29 cellular contexts compared by ENCODE assay signal in genomic region chr17:40502716-40503115, GRCh38. TPM values are rescaled to one million over a fixed set of nuclear protein-coding genes. Genes with fewer than 3 reads are reported as not detected.
DNase-seq lines count a peak whose midpoint lies in the region; ATAC-seq, FAIRE-seq and TF ChIP-seq lines count a peak whose summit lies in the region.
"Had no signal": no experiment of that assay in that cellular context is flagged by ENCODE, and none has a peak within 500 bp of the region (broad histone marks: within the 10 kb centered on the region; RNA-seq: fewer than 3 reads in every experiment).

No MANE protein-coding gene starts in this region.

- peaks cover 4% of the 10 kb centered on the region for H3K27me3 Mint-ChIP-seq in activated naive CD8-positive, alpha-beta T cell treated with anti-CD3 and anti-CD28 coated beads, Interleukin-2, amount 50 U/mL, for 24 hours
- peaks cover 18% of the 10 kb centered on the region for H3K27me3 Mint-ChIP-seq in activated naive CD8-positive, alpha-beta T cell treated with anti-CD3 and anti-CD28 coated beads for 36 hours
- H3K27me3 Mint-ChIP-seq: CD4-positive, alpha-beta memory T cell had no signal

- FAIRE-seq in GM12878 (lab: Jason Lieb, UNC) = no peak

- no peaks in the 10 kb centered on the region for H3K9me3 Mint-ChIP-seq in activated naive CD8-positive, alpha-beta T cell treated with anti-CD3 and anti-CD28 coated beads, Interleukin-2, amount 50 U/mL, for 24 hours
- no peaks in the 10 kb centered on the region for H3K9me3 Mint-ChIP-seq in activated naive CD8-positive, alpha-beta T cell treated with anti-CD3 and anti-CD28 coated beads for 36 hours
- H3K9me3 Mint-ChIP-seq: CD4-positive, alpha-beta memory T cell; HFFc6; IgD-negative memory B cell had no signal

- H4K20me1 ChIP-seq in GM12878 (ENCODE audit: control insufficient read depth, insufficient read depth) = no peaks in the 10 kb centered on the region

- no peak for TF ChIP-seq EP300 in GM12878 (IDR thresholded peaks at IDR 0.05; ENCODE audit: borderline replicate concordance in 1 of 2, control insufficient read depth in 1 of 2, low read depth in 2 of 2, low read length in 2 of 2)

- SMC1A ChIA-PET in GM12878 (lab: Charles Lee; ENCODE audit: uncharacterized antibody, unreplicated experiment) = interaction anchor here (1.5 to 1.8 kb wide), 2 partner anchors 15 to 26 kb away, joined by 3 to 9 read pairs; no protein-coding TSS in a partner anchor

- RAD21 ChIA-PET in GM12878 (lab: Charles Lee; ENCODE audit: unreplicated experiment) = no interaction called here

- CTCF ChIA-PET in GM12878 (lab: Yijun Ruan, JAX) = interaction anchor here (1.0 to 1.1 kb wide), 2 partner anchors 21 to 45 kb away, joined by 3 to 5 read pairs; no protein-coding TSS in a partner anchor

- H3K27ac Mint-ChIP-seq in activated naive CD8-positive, alpha-beta T cell treated with anti-CD3 and anti-CD28 coated beads, Interleukin-2, amount 50 U/mL, for 24 hours = peak overlapping the region; percentile 36
- H3K27ac Mint-ChIP-seq in activated naive CD8-positive, alpha-beta T cell treated with anti-CD3 and anti-CD28 coated beads for 36 hours = no peak overlapping the region
- H3K27ac Mint-ChIP-seq: CD4-positive, alpha-beta memory T cell; GM23338; HFFc6 had no signal

- 30% methylated on average over 5 of the region's 5 CpGs for WGBS in GM12878 (ENCODE audit: insufficient coverage, insufficient replicate concordance, low lambda C conversion rate, missing lambda C conversion rate)

- no peak overlapping the region for H3K4me2 ChIP-seq in GM12878 (ENCODE audit: control insufficient read depth, insufficient read depth)
- H3K4me2 ChIP-seq: GM23338, KMS-11 had no signal

- TF ChIP-seq RAD21 in GM12878 (IDR thresholded peaks at IDR 0.05; ENCODE audit: insufficient read depth, low read depth, low read length) = no peak

- no TSS peak for BruUV-seq in GM12878 (replicated peaks; lab: Mats Ljungman, UMichigan)

- H3K79me2 ChIP-seq in GM12878 (ENCODE audit: control insufficient read depth, insufficient read depth, low read length) = no peaks in the 10 kb centered on the region

- H3K36me3 Mint-ChIP-seq in activated naive CD8-positive, alpha-beta T cell treated with anti-CD3 and anti-CD28 coated beads, Interleukin-2, amount 50 U/mL, for 24 hours (ENCODE audit: low read depth) = no peaks in the 10 kb centered on the region
- H3K36me3 Mint-ChIP-seq in activated naive CD8-positive, alpha-beta T cell treated with anti-CD3 and anti-CD28 coated beads for 36 hours = no peaks in the 10 kb centered on the region
- H3K36me3 Mint-ChIP-seq: CD4-positive, alpha-beta memory T cell; IgD-negative memory B cell had no signal

- ATAC-seq in activated naive CD8-positive, alpha-beta T cell treated with anti-CD3 and anti-CD28 coated beads, Interleukin-2, amount 50 U/mL, for 24 hours = no peak
- ATAC-seq in GM12878 (no peak), GM18505 (IDR thresholded peaks at IDR 0.05; ENCODE audit: unreplicated experiment) (no peak)
- ATAC-seq: GM23338 had no signal

- H3K4me1 Mint-ChIP-seq in activated naive CD8-positive, alpha-beta T cell treated with anti-CD3 and anti-CD28 coated beads, Interleukin-2, amount 50 U/mL, for 24 hours = no peaks in the 10 kb centered on the region
- no peaks in the 10 kb centered on the region for H3K4me1 Mint-ChIP-seq in activated naive CD8-positive, alpha-beta T cell treated with anti-CD3 and anti-CD28 coated beads for 36 hours

- H3K4me1 ChIP-seq in GM12878 (ENCODE audit: control insufficient read depth, insufficient read depth, low read length) (no peaks in the 10 kb centered on the region), vagina (peaks cover 8% of the 10 kb centered on the region), tibial artery (peaks cover 12 to 29% (median 21%) of the 10 kb centered on the region in 4 donors)

- intact Hi-C loops in GM12878 (cut with micrococcal nuclease; ENCODE audit: unreplicated experiment) = no loop called here
- intact Hi-C loops in posterior vena cava (cut with DNase I) = no loop called here
- intact Hi-C loops in vagina (cut with DNase I) = no loop called here
- intact Hi-C loops in tibial artery (cut with DNase I; ENCODE audit: low total_unique reads) = no loop called here

- TF ChIP-seq CTCF in GM12878 (IDR thresholded peaks at IDR 0.05 in 2 of 3, conservative IDR thresholded peaks at IDR 0.05 in 1 of 3; ENCODE audit: control insufficient read depth in 2 of 3, extremely low read depth in 1 of 3, insufficient read depth in 1 of 3, low read depth in 3 of 3, low read length in 3 of 3) = no peak
- TF ChIP-seq CTCF in vagina (IDR thresholded peaks at IDR 0.05) = no peak
- no peak for TF ChIP-seq CTCF in tibial artery (IDR thresholded peaks at IDR 0.05)

- H3K9ac ChIP-seq in GM12878 (ENCODE audit: control insufficient read depth, insufficient read depth, low read length) = no peak overlapping the region
- H3K9ac ChIP-seq: KMS-11 had no signal

- H3K36me3 ChIP-seq in GM12878 (ENCODE audit: control insufficient read depth in 2 of 2, insufficient read depth in 2 of 2, low read length in 1 of 2) = no peaks in the 10 kb centered on the region
- H3K36me3 ChIP-seq in vagina = no peaks in the 10 kb centered on the region
- H3K36me3 ChIP-seq in tibial artery = no peaks in the 10 kb centered on the region
- H3K36me3 ChIP-seq: HAP-1 had no signal

- no peak overlapping the region for H3K4me3 Mint-ChIP-seq in activated naive CD8-positive, alpha-beta T cell treated with anti-CD3 and anti-CD28 coated beads, Interleukin-2, amount 50 U/mL, for 24 hours
- no peak overlapping the region for H3K4me3 Mint-ChIP-seq in activated naive CD8-positive, alpha-beta T cell treated with anti-CD3 and anti-CD28 coated beads for 36 hours
- H3K4me3 Mint-ChIP-seq: CD4-positive, alpha-beta memory T cell; GM23338; HFFc6; IgD-negative memory B cell had no signal

- no peak overlapping the region for H3K27ac ChIP-seq in GM12878 (ENCODE audit: control insufficient read depth, insufficient read depth)
- peak overlapping the region; percentile 50 for H3K27ac ChIP-seq in vagina
- no peak overlapping the region for H3K27ac ChIP-seq in tibial artery
- H3K27ac ChIP-seq: KMS-11, PC-9 had no signal

- no peak for TF ChIP-seq POLR2A in GM12878 (IDR thresholded peaks at IDR 0.05; ENCODE audit: low read depth, low read length)
- no peak for TF ChIP-seq POLR2A in vagina (IDR thresholded peaks at IDR 0.05)
- no peak for TF ChIP-seq POLR2A in GM18505 (IDR thresholded peaks at IDR 0.05; ENCODE audit: borderline replicate concordance, extremely low read depth, insufficient read depth, insufficient read length)

- DNase-seq in activated naive CD8-positive, alpha-beta T cell treated with anti-CD3 and anti-CD28 coated beads, Interleukin-2, amount 50 U/mL, for 24 hours = no peak
- DNase-seq in activated naive CD8-positive, alpha-beta T cell treated with anti-CD3 and anti-CD28 coated beads for 36 hours = no peak
- no peak for DNase-seq in GM12878 (ENCODE audit: low read depth, low spot score)
- peak; percentile 56 for DNase-seq in posterior vena cava (ENCODE audit: low spot score)
- no peak for DNase-seq in vagina (ENCODE audit: extremely low spot score in 2 of 2)
- no peak for DNase-seq in stimulated activated CD4-positive, alpha-beta T cell treated with anti-CD3 and anti-CD28 coated beads, Interleukin-12 subunit alpha, Interleukin-12 subunit beta, amount 100 ng/mL, for 4 hours
- DNase-seq in tibial artery = no peak
- DNase-seq: 8988T; C1 segment of cervical spinal cord; CD4-positive, alpha-beta memory T cell; COR-L47; DMS53; HFFc6; MM.1S; NCI-H1048; NCI-H1417; NCI-H1694; NCI-H2029 treated with DMSO at 0.1 percent for 48 hours; NCI-H2227 treated with DMSO at 0.1 percent for 48 hours; NCI-H526 treated with DMSO at 0.1 percent for 48 hours; PC-9; SHP77 treated with DMSO at 0.1 percent for 48 hours had no signal

- H3K9me3 ChIP-seq in GM12878 (replicated peaks; ENCODE audit: control insufficient read depth, insufficient read depth, low read length) (no peaks in the 10 kb centered on the region), vagina (no peaks in the 10 kb centered on the region), tibial artery (peaks cover 0 to 4% (median 0%) of the 10 kb centered on the region in 3 donors)
- H3K9me3 ChIP-seq: HAP-1 had no signal

- POLR2A ChIA-PET in GM12878 (lab: Charles Lee) = interaction anchor here (1.2 kb wide), 1 partner anchor 11 kb away, joined by 3 read pairs; no protein-coding TSS in a partner anchor

- H3K4me3 ChIP-seq in GM12878 (no peak overlapping the region), vagina (no peak overlapping the region), tibial artery (no peak overlapping the region)
- H3K4me3 ChIP-seq: GM23338, HAP-1, PC-9 had no signal

- no peak overlapping the region for H2AFZ ChIP-seq in GM12878 (ENCODE audit: control insufficient read depth, low read depth, low read length)
- H2AFZ ChIP-seq: GM23338, PC-9 had no signal

- H3K27me3 ChIP-seq in GM12878 (replicated peaks in 1 of 2; ENCODE audit: control insufficient read depth in 2 of 2, insufficient read depth in 2 of 2, low read length in 1 of 2) (peaks cover 0 to 5% of the 10 kb centered on the region in 2 experiments; a peak in 2 of 4 replicates), vagina (no peaks in the 10 kb centered on the region), tibial artery (no peaks in the 10 kb centered on the region)

- in situ Hi-C loops in GM12878 (cut with MboI) = no loop called here

RNA-seq across cellular contexts. Expression of gene TNS4, which starts 1.3 kb away (rescaled TPM):
- total RNA-seq in activated naive CD8-positive, alpha-beta T cell treated with anti-CD3 and anti-CD28 coated beads for 36 hours = 1 to 10 TPM; 7.3 to 7.6 TPM
- 1.9 and 3.5 TPM in 2 replicates for total RNA-seq in GM12878 (2013; cell fraction: nucleolus; rRNA removed)
- total RNA-seq in GM12878 (2014; rRNA removed) = 0.16 and 0.34 TPM in 2 replicates
- total RNA-seq in GM12878 (2014; rRNA removed; fragmentation: Illumina TruSeq; extraction: Trizol) = 0.31 and 0.46 TPM in 2 replicates
- 0.90 and 1.0 TPM in 2 replicates for total RNA-seq in GM12878 (2021)
- polyA plus RNA-seq in GM12878 (2011; ENCODE audit: low read depth) = not detected
- 0.35 and 0.69 TPM in 2 replicates for polyA plus RNA-seq in GM12878 (2011; rRNA removed)
- 0.79 TPM in 2 replicates for polyA plus RNA-seq in GM12878 (2011; cell fraction: cytosol; rRNA removed)
- 0.39 and 0.61 TPM in 2 replicates for polyA plus RNA-seq in GM12878 (2011; cell fraction: nucleus; rRNA removed)
- polyA plus RNA-seq in GM12878 (2012) = 0.13 TPM in 1 of 2 replicates, not detected in the other
- 0.49 and 0.85 TPM in 2 replicates for polyA plus RNA-seq in GM12878 (2014; fragmentation: Illumina TruSeq; extraction: Trizol)
- not detected for polyA plus RNA-seq in GM12878 (2014; fragmentation: Nextera tagmentation; extraction: Ambion mirVana)
- polyA plus RNA-seq in GM12878 (2014; rRNA removed) = 0.67 and 1.2 TPM in 2 replicates
- polyA plus RNA-seq in GM12878 (2016; fragmentation: Nextera tagmentation; extraction: Ambion mirVana) = under 1 TPM; 0.10 to 0.79 TPM
- 1.5 and 4.2 TPM in 2 replicates for polyA minus RNA-seq in GM12878 (2011; rRNA and poly(A)+ RNA removed)
- polyA minus RNA-seq in GM12878 (2011; cell fraction: cytosol; rRNA and poly(A)+ RNA removed) = 0.21 and 1.3 TPM in 2 replicates
- 1.2 and 2.5 TPM in 2 replicates for polyA minus RNA-seq in GM12878 (2011; cell fraction: nucleus; rRNA and poly(A)+ RNA removed)
- under 1 TPM; 0.14 to 0.38 TPM for total RNA-seq in posterior vena cava
- 296 TPM for total RNA-seq in vagina
- total RNA-seq: G401, RPMI7951 had no signal
- polyA plus RNA-seq: IgD-negative memory B cell had no signal

RNA-seq across cellular contexts. Expression of gene IGFBP4, which starts 59.5 kb away (rescaled TPM):
- total RNA-seq in activated naive CD8-positive, alpha-beta T cell treated with anti-CD3 and anti-CD28 coated beads for 36 hours = 1 to 10 TPM; 5.6 to 6.5 TPM
- 12.1 and 14.2 TPM in 2 replicates for total RNA-seq in GM12878 (2013; cell fraction: nucleolus; rRNA removed)
- total RNA-seq in GM12878 (2014; rRNA removed) (3.6 and 4.3 TPM in 2 replicates), GM12878 (2014; rRNA removed; fragmentation: Illumina TruSeq; extraction: Trizol) (4.2 and 4.7 TPM in 2 replicates), GM12878 (2021) (22.3 and 23.3 TPM in 2 replicates), posterior vena cava (1,000 to 10,000 TPM; 1,004 to 1,451 TPM), vagina (700 TPM)
- polyA plus RNA-seq in GM12878 (2011; ENCODE audit: low read depth) = 3.6 TPM
- polyA plus RNA-seq in GM12878 (2011; rRNA removed) (10.3 and 14.5 TPM in 2 replicates), GM12878 (2014; fragmentation: Illumina TruSeq; extraction: Trizol) (8.3 and 8.7 TPM in 2 replicates), GM12878 (2014; fragmentation: Nextera tagmentation; extraction: Ambion mirVana) (1 to 10 TPM; 2.4 to 5.0 TPM), GM12878 (2014; rRNA removed) (10.2 and 11.5 TPM in 2 replicates), GM12878 (2016; fragmentation: Nextera tagmentation; extraction: Ambion mirVana) (10 to 100 TPM in 1 of 2 experiments, 1 to 10 TPM in 1; 3.0 to 19.6 TPM)
- 15.3 and 20.0 TPM in 2 replicates for polyA plus RNA-seq in GM12878 (2011; cell fraction: cytosol; rRNA removed)
- polyA plus RNA-seq in GM12878 (2011; cell fraction: nucleus; rRNA removed) = 7.7 and 11.8 TPM in 2 replicates
- 5.5 and 9.6 TPM in 2 replicates for polyA plus RNA-seq in GM12878 (2012)
- polyA minus RNA-seq in GM12878 (2011; rRNA and poly(A)+ RNA removed) = 14.2 and 20.5 TPM in 2 replicates
- 5.6 and 8.8 TPM in 2 replicates for polyA minus RNA-seq in GM12878 (2011; cell fraction: cytosol; rRNA and poly(A)+ RNA removed)
- polyA minus RNA-seq in GM12878 (2011; cell fraction: nucleus; rRNA and poly(A)+ RNA removed) = 2.9 and 4.5 TPM in 2 replicates

Comparison
In these comparisons a context has a peak if more than half of its experiments do, and no peak if none do; other contexts are left out.
1. RNA of gene TNS4, which starts 1.3 kb away (total RNA-seq): 296 TPM in vagina (single experiment); 7.3 to 7.6 TPM in activated naive CD8-positive, alpha-beta T cell treated with anti-CD3 and anti-CD28 coated beads for 36 hours, 0.14 to 0.38 TPM in posterior vena cava and 0.16 to 3.5 TPM in GM12878; every median in the first group is over 10 times any median in the second.
2. RNA of gene IGFBP4, which starts 59.5 kb away (total RNA-seq): 1,004 to 1,451 TPM in posterior vena cava and 700 TPM in vagina (single experiment); 5.6 to 6.5 TPM in activated naive CD8-positive, alpha-beta T cell treated with anti-CD3 and anti-CD28 coated beads for 36 hours and 3.6 to 23.3 TPM in GM12878; every median in the first group is over 10 times any median in the second.